In genomic region chr19:47021536-47022139, GRCh38 we compare ENCODE assay signal across 9 cellular contexts. TPM values are rescaled to one million over a fixed set of nuclear protein-coding genes. Genes with fewer than 3 reads are reported as not detected.
DNase-seq lines count a peak whose midpoint lies in the region; ATAC-seq and TF ChIP-seq lines count a peak whose summit lies in the region.
"Had no signal": no experiment of that assay in that cellular context is flagged by ENCODE, and none has a peak within 500 bp of the region (broad histone marks: within the 10 kb centered on the region; RNA-seq: fewer than 3 reads in every experiment).

No MANE protein-coding gene starts in this region.

- H3K18ac ChIP-seq in H9 (ENCODE audit: insufficient read length, low read depth, low read length): no peak overlapping the region

- BruUV-seq in mammary epithelial cell (replicated peaks; lab: Mats Ljungman, UMichigan): no TSS peak

- TF ChIP-seq CTCF in H9 (conservative IDR thresholded peaks at IDR 0.05): no peak
- no peak for TF ChIP-seq CTCF in mammary epithelial cell (conservative IDR thresholded peaks at IDR 0.05 in 1 of 2, IDR thresholded peaks at IDR 0.05 in 1 of 2; ENCODE audit: extremely low read depth in 1 of 2, insufficient read depth in 1 of 2, low read depth in 1 of 2, low read length in 2 of 2)

- dilution Hi-C loops in mammary epithelial cell (cut with HindIII; ENCODE audit: low sequenced_read_pairs): loop anchor here (5.0 kb wide), 1 partner anchor 81 kb away; no protein-coding TSS in a partner anchor

- intact Hi-C loops in mammary epithelial cell (cut with micrococcal nuclease): no loop called here

- no peak overlapping the region for H3K9ac ChIP-seq in H9 (ENCODE audit: extremely low read depth, insufficient read length, low read length)
- no peak overlapping the region for H3K9ac ChIP-seq in mammary epithelial cell (ENCODE audit: insufficient read depth, low read length)

- in situ Hi-C loops in mammary epithelial cell (cut with MboI; ENCODE audit: low sequenced_read_pairs in 2 of 2): no loop called here

- H3K27me3 Mint-ChIP-seq in H9 (ENCODE audit: low read depth): peaks cover 87% of the 10 kb centered on the region
- H3K27me3 Mint-ChIP-seq in memory B cell: peaks cover 21% of the 10 kb centered on the region

- no peak overlapping the region for H4K91ac ChIP-seq in H9 (ENCODE audit: insufficient read length, low read depth, low read length)

- H3K4ac ChIP-seq in H9 (ENCODE audit: low read depth, low read length): no peak overlapping the region

- H3K4me1 ChIP-seq in H9 (ENCODE audit: insufficient read depth, low read length) (0 out of 2 replicates have a peak, but pooled peaks cover 2% of the 10 kb centered on the region), mammary epithelial cell (ENCODE audit: insufficient read depth, low read length) (peaks cover 19% of the 10 kb centered on the region)

- H3K4me2 ChIP-seq in H9 (ENCODE audit: insufficient read depth, insufficient read length, low read length) (peak overlapping the region; percentile 66), mammary epithelial cell (ENCODE audit: insufficient read depth, low read depth, low read length) (peak overlapping the region; percentile 81)

- H3K27ac Mint-ChIP-seq in H9 (no peak overlapping the region), memory B cell (no peak overlapping the region)

- H3K14ac ChIP-seq in H9 (ENCODE audit: insufficient read depth, low read length): no peak overlapping the region

- H3K4me3 ChIP-seq in mammary epithelial cell (replicated peaks in 1 of 3; ENCODE audit: insufficient read depth in 1 of 3, low read depth in 2 of 3, low read length in 3 of 3): no peak overlapping the region

- no peak overlapping the region for H2AK5ac ChIP-seq in H9 (ENCODE audit: insufficient read length, low read length)

- WGBS in H9 (ENCODE audit: extremely low coverage, insufficient read length, low lambda C conversion rate): no CpG with 5 or more reads among the region's 50 CpGs
- 7% methylated on average over 15 of the region's 50 CpGs for WGBS in mammary epithelial cell (ENCODE audit: low coverage, missing lambda C conversion rate)

- H3K4me1 Mint-ChIP-seq in H9 (peaks cover 11 to 17% of the 10 kb centered on the region in 2 experiments), memory B cell (peaks cover 8% of the 10 kb centered on the region)

- H3K79me2 ChIP-seq in H9 (ENCODE audit: insufficient read depth, low read length) (no peaks in the 10 kb centered on the region), mammary epithelial cell (ENCODE audit: insufficient read depth, low read length) (no peaks in the 10 kb centered on the region)

- no peak overlapping the region for H2AFZ ChIP-seq in H9 (ENCODE audit: low read length)
- H2AFZ ChIP-seq in mammary epithelial cell (ENCODE audit: low read depth, low read length): no peak overlapping the region

- H4K5ac ChIP-seq in H9 (ENCODE audit: insufficient read length, low read depth, low read length): no peak overlapping the region

- CTCF ChIA-PET in mammary epithelial cell (lab: Charles Lee; ENCODE audit: low non-redundant PET): no interaction called here

- no peak overlapping the region for H2BK120ac ChIP-seq in H9 (ENCODE audit: low read depth, low read length, poor library complexity, severe bottlenecking)

- no peak overlapping the region for H2BK15ac ChIP-seq in H9 (ENCODE audit: low read depth, low read length)

- no peak overlapping the region for H2BK20ac ChIP-seq in H9 (ENCODE audit: low read depth, low read length, poor library complexity, severe bottlenecking)

- H3K9me3 Mint-ChIP-seq in H9: no peaks in the 10 kb centered on the region
- H3K9me3 Mint-ChIP-seq in memory B cell: peaks cover 3% of the 10 kb centered on the region

- H4K8ac ChIP-seq in H9 (replicated peaks; ENCODE audit: insufficient read length, low read depth, low read length): no peak overlapping the region

- H3K36me3 Mint-ChIP-seq in H9 (ENCODE audit: insufficient read depth in 1 of 3, low read depth in 3 of 3) (peaks cover 0 to 4% (median 4%) of the 10 kb centered on the region in 3 experiments; a peak in 4 of 7 replicates), memory B cell (no peaks in the 10 kb centered on the region)

- H3K4me3 Mint-ChIP-seq in H9 (peak overlapping the region; percentile 57 to 80; a peak in 4 of 5 replicates), memory B cell (peak overlapping the region; percentile 65)

- H3K9me3 ChIP-seq in H9 (ENCODE audit: control insufficient read depth, low read depth, low read length): no peaks in the 10 kb centered on the region
- H3K9me3 ChIP-seq in mammary epithelial cell (replicated peaks; ENCODE audit: insufficient read depth, low read length): no peaks in the 10 kb centered on the region

- DNase-seq in AG08396 (ENCODE audit: low spot score) (peak; percentile 54), H9 (peak; percentile 55), mammary epithelial cell (no peak), memory B cell (ENCODE audit: low spot score in 2 of 2) (no peak), HCEC 1CT (no peak), NCI-H1105 treated with DMSO at 0.1 percent for 48 hours (lab: John Stamatoyannopoulos, UW) (no peak)
- DNase-seq: SHP77 treated with DMSO at 0.1 percent for 48 hours had no signal

- H2BK5ac ChIP-seq in H9 (ENCODE audit: insufficient read length, low read length): no peak overlapping the region

- H3K79me1 ChIP-seq in H9 (ENCODE audit: insufficient read depth, low read depth, low read length, poor library complexity, severe bottlenecking): no peaks in the 10 kb centered on the region

- H4K20me1 ChIP-seq in H9 (ENCODE audit: control insufficient read depth, insufficient read depth, insufficient read length): no peaks in the 10 kb centered on the region
- no peaks in the 10 kb centered on the region for H4K20me1 ChIP-seq in mammary epithelial cell (ENCODE audit: insufficient read depth, low read length)

- no peak for ATAC-seq in memory B cell (ENCODE audit: low read depth)
- ATAC-seq in HG03135 (IDR thresholded peaks at IDR 0.05; ENCODE audit: unreplicated experiment): no peak
- no peak for ATAC-seq in HG02973 (IDR thresholded peaks at IDR 0.05; ENCODE audit: unreplicated experiment)

- peaks cover 18% of the 10 kb centered on the region for H3K23me2 ChIP-seq in H9 (ENCODE audit: insufficient read length, low read depth, low read length, poor library complexity, severe bottlenecking)

- peaks cover 39% of the 10 kb centered on the region for H3K27me3 ChIP-seq in H9 (ENCODE audit: insufficient read depth, low read length)
- H3K27me3 ChIP-seq in mammary epithelial cell (ENCODE audit: insufficient read depth, low read length): peaks cover 39% of the 10 kb centered on the region

- no peak overlapping the region for H2BK12ac ChIP-seq in H9 (ENCODE audit: insufficient read length, low read depth, low read length)

- no peak overlapping the region for H3K23ac ChIP-seq in H9 (ENCODE audit: insufficient read length, low read depth, low read length)

- no peak overlapping the region for H3K56ac ChIP-seq in H9 (ENCODE audit: insufficient read length, low read depth, low read length)

- H3K36me3 ChIP-seq in mammary epithelial cell (ENCODE audit: insufficient read depth, low read length): no peaks in the 10 kb centered on the region

- H3T11ph ChIP-seq in H9 (ENCODE audit: low read length): no peak overlapping the region

- H3K27ac ChIP-seq in H9 (ENCODE audit: insufficient read length, low read depth, low read length) (no peak overlapping the region), mammary epithelial cell (ENCODE audit: insufficient read depth, low read depth, low read length) (no peak overlapping the region)

RNA-seq across cellular contexts. Expression of gene NPAS1, which starts 2.0 kb away (rescaled TPM):
- total RNA-seq in H9 (2021) (17.8 and 20.0 TPM in 2 replicates), mammary epithelial cell (under 1 TPM; 0.67 to 0.71 TPM)
- polyA plus RNA-seq in mammary epithelial cell: 0.39 TPM
- not detected for polyA minus RNA-seq in mammary epithelial cell

RNA-seq across cellular contexts. Expression of gene TMEM160, which starts 26.8 kb away (rescaled TPM):
- total RNA-seq in H9 (2021): 65.1 and 66.9 TPM in 2 replicates
- 10 to 100 TPM; 11.7 to 32.1 TPM for total RNA-seq in mammary epithelial cell
- polyA plus RNA-seq in mammary epithelial cell: 23.0 TPM
- polyA minus RNA-seq in mammary epithelial cell: not detected

Comparison
In these comparisons a context has a peak if more than half of its experiments do, and no peak if none do; other contexts are left out.
1. DNase-seq: peak in AG08396 (single experiment) and H9 (single experiment); none in mammary epithelial cell (single experiment), memory B cell (0 of 2), HCEC 1CT (single experiment) and NCI-H1105 treated with DMSO at 0.1 percent for 48 hours (single experiment).
2. RNA of gene NPAS1, which starts 2.0 kb away (total RNA-seq): 17.8 to 20.0 TPM in H9; 0.67 to 0.71 TPM in mammary epithelial cell; every median in the first group is over 10 times any median in the second.